ENCODE assay signal across 2 cellular contexts in genomic region chr3:100225883-100226282, GRCh38.
TF ChIP-seq lines count a peak whose summit lies in the region.

No MANE protein-coding gene starts in this region.

TF ChIP-seq in HepG2, 621 proteins besides CTCF, POLR2A, EP300 and RAD21:
- TF ChIP-seq CEBPG (CRISPR knock-in tag; IDR thresholded peaks at IDR 0.05) (peak; percentile 62), GPBP1L1 (CRISPR knock-in tag; IDR thresholded peaks at IDR 0.05) (no peak), CEBPB (IDR thresholded peaks at IDR 0.05; ENCODE audit: borderline replicate concordance, low read depth, low read length) (peak; percentile 90; the same call in 1 of the 2 replicates), TEAD3 (CRISPR knock-in tag; optimal IDR thresholded peaks at IDR 0.05; ENCODE audit: borderline replicate concordance) (peak; percentile 7), ZNF567 (CRISPR knock-in tag; IDR thresholded peaks at IDR 0.05; ENCODE audit: borderline replicate concordance) (no peak)

TF ChIP-seq in SK-N-SH, 30 proteins besides CTCF, POLR2A, EP300 and RAD21:
- TF ChIP-seq EZH2phosphoT487 (IDR thresholded peaks at IDR 0.05; ENCODE audit: borderline replicate concordance, low read depth) (no peak), USF2 (IDR thresholded peaks at IDR 0.05; ENCODE audit: borderline replicate concordance, low read depth, low read length) (no peak), JUND (IDR thresholded peaks at IDR 0.05) (no peak), PBX3 (IDR thresholded peaks at IDR 0.05) (no peak), NRF1 (IDR thresholded peaks at IDR 0.05; ENCODE audit: low read depth, low read length) (no peak), POLR2AphosphoS5 (IDR thresholded peaks at IDR 0.05; ENCODE audit: low read depth, low read length) (no peak), TCF12 (IDR thresholded peaks at IDR 0.05) (no peak), MXI1 (IDR thresholded peaks at IDR 0.05; ENCODE audit: low read depth, low read length) (no peak), ELF1 (IDR thresholded peaks at IDR 0.05) (no peak), GATA2 (CRISPR knock-in tag; IDR thresholded peaks at IDR 0.05) (no peak), MAX (IDR thresholded peaks at IDR 0.05; ENCODE audit: low read depth) (no peak)
